ENCODE assay signal across 14 cellular contexts in genomic region chr9:98457696-98458370, GRCh38.
"Had no signal": no experiment of that assay in that cellular context is flagged by ENCODE, and none has a peak within 500 bp of the region (broad histone marks: within the 10 kb centered on the region; RNA-seq: fewer than 3 reads in every experiment).

No MANE protein-coding gene starts in this region.

- DNase-seq: activated CD4-positive, alpha-beta T cell treated with anti-CD3 and anti-CD28 coated beads, Interleukin-2, amount 50 U/mL, for 48 hours; activated CD4-positive, CD25-positive, alpha-beta regulatory T cell treated with anti-CD3 and anti-CD28 coated beads, Interleukin-2, amount 50 U/mL, for 72 hours; activated naive CD4-positive, alpha-beta T cell treated with anti-CD3 and anti-CD28 coated beads, Interleukin-2, amount 10 ng/mL, durations not matched to agents 7 days and 5 days; activated T-cell treated with anti-CD3 and anti-CD28 coated beads, Interleukin-2, amount 50 U/mL, for 1 hour; islet precursor cell; left ventricle myocardium inferior; naive thymus-derived CD8-positive, alpha-beta T cell; stimulated activated CD4-positive, alpha-beta T cell treated with anti-CD3 and anti-CD28 coated beads, Interleukin-2, amount 100 ng/mL, for 48 hours; T-helper 9 cell; tibial artery had no signal

- H3K36me3 ChIP-seq: left ventricle myocardium inferior, neutrophil, tibial artery had no signal

- H3K4me1 Mint-ChIP-seq: activated naive CD4-positive, alpha-beta T cell treated with anti-CD3 and anti-CD28 coated beads, Interleukin-2, amount 10 ng/mL, durations not matched to agents 7 days and 5 days; naive thymus-derived CD8-positive, alpha-beta T cell; stimulated activated memory B cell treated with anti-CD40 and anti-IgM and Interleukin-4, amounts not matched to agents 10 μg/mL and 1 μg/mL and 100 μg/mL, for 72 hours had no signal

- H3K27ac Mint-ChIP-seq: activated naive CD4-positive, alpha-beta T cell treated with anti-CD3 and anti-CD28 coated beads, Interleukin-2, amount 10 ng/mL, durations not matched to agents 7 days and 5 days; activated T-helper 2 cell treated with anti-CD3 and anti-CD28 coated beads, Interferon-gamma antibody, Interleukin-2, Interleukin-4, amounts not matched to agents 10 μg/mL and 5 μg/mL and 100 μg/mL, durations not matched to agents 14 hours and 24 hours and 36 hours; naive thymus-derived CD8-positive, alpha-beta T cell; stimulated activated memory B cell treated with anti-CD40 and anti-IgM and Interleukin-4, amounts not matched to agents 10 μg/mL and 1 μg/mL and 100 μg/mL, for 72 hours had no signal

- H3K27ac ChIP-seq: left ventricle myocardium inferior, neutrophil, tibial artery had no signal

- H3K4me3 ChIP-seq: left ventricle myocardium inferior, tibial artery had no signal

- H3K4me3 Mint-ChIP-seq: activated naive CD4-positive, alpha-beta T cell treated with anti-CD3 and anti-CD28 coated beads, Interleukin-2, amount 10 ng/mL, durations not matched to agents 7 days and 5 days; naive thymus-derived CD8-positive, alpha-beta T cell; stimulated activated memory B cell treated with anti-CD40 and anti-IgM and Interleukin-4, amounts not matched to agents 10 μg/mL and 1 μg/mL and 100 μg/mL, for 72 hours had no signal

- FAIRE-seq: urothelium cell line had no signal

- H3K36me3 Mint-ChIP-seq: activated naive CD4-positive, alpha-beta T cell treated with anti-CD3 and anti-CD28 coated beads, Interleukin-2, amount 10 ng/mL, durations not matched to agents 7 days and 5 days; stimulated activated memory B cell treated with anti-CD40 and anti-IgM and Interleukin-4, amounts not matched to agents 10 μg/mL and 1 μg/mL and 100 μg/mL, for 72 hours had no signal

- H3K4me1 ChIP-seq: left ventricle myocardium inferior had no signal

- H3K27me3 ChIP-seq: tibial artery had no signal
